1 cellular context compared by ENCODE assay signal in the genomic region with DNA sequence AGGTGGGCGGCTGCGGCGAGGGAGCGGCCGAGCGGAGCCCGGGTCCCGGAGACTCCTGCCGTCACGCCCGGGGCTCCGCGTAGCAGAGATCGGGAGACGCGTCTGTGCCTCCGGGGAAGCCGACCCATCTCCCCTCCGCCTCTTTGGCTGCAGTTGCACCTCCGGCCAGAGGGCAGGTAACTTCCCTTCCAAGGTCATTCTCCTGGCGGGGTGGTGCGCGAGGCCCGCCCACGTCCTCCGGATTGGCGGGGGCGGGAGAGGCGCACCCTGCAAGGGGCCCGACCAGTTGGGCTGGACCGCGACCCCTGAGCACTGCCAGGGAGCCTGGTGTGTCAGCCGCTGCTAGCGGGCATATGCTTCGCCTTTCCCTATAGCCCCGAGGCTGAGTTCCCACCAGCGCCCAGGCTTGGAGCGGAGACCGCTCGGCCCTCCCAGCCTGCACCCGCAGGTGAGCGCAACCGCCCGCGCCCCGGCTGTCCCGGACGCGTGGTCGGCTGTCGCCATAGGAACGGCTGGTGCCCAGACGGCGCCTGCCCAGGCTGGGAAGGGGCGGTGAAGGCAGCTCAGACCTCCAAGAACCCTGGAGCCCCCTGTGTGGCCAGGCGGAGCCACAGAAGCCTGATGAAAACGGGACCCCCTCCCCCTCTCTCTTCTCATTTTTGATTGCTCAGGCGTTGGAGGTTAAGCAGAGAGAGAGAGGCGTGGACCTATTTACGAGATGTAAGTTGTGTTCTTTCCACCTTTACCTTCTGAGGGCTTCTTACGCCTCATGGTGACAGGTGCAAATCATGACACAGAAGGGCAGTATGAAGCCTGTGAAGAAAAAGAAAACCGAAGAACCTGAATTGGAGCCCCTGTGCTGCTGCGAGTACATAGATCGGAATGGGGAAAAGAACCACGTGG.
A peak's percentile ranks its signal among the peaks of the same experiment; 100 is the strongest.
TF ChIP-seq lines count a peak whose summit lies in the region.

No MANE protein-coding gene starts in this region.

TF ChIP-seq in HEK293, 187 proteins besides CTCF, POLR2A, EP300 and RAD21 (continued from another document):
- TF ChIP-seq ZNF692 (tag by site-specific recombination; IDR thresholded peaks at IDR 0.05) (no peak), ZNF549 (tag by site-specific recombination; IDR thresholded peaks at IDR 0.05) (no peak), ZFHX2 (tag by site-specific recombination; conservative IDR thresholded peaks at IDR 0.05) (peak; percentile 88), WT1 (tag by site-specific recombination; IDR thresholded peaks at IDR 0.05) (no peak), ZNF184 (tag by site-specific recombination; IDR thresholded peaks at IDR 0.05) (no peak), ZNF449 (tag by site-specific recombination; IDR thresholded peaks at IDR 0.05) (peak; percentile 93), YY1 (tag by site-specific recombination; IDR thresholded peaks at IDR 0.05) (no peak), ZBTB48 (tag by site-specific recombination; IDR thresholded peaks at IDR 0.05) (peak; percentile 74), FEZF1 (tag by site-specific recombination; IDR thresholded peaks at IDR 0.05) (no peak), HOXC10 (CRISPR knock-in tag; IDR thresholded peaks at IDR 0.05) (no peak), ZNF596 (tag by site-specific recombination; IDR thresholded peaks at IDR 0.05) (no peak), ZNF266 (tag by site-specific recombination; IDR thresholded peaks at IDR 0.05; ENCODE audit: low read depth) (no peak), ZEB2 (tag by site-specific recombination; IDR thresholded peaks at IDR 0.05) (0 out of 2 replicates have a peak, but pooled peaks have one; percentile 55), SETDB1 (IDR thresholded peaks at IDR 0.05; ENCODE audit: insufficient read length, low read length) (no peak), ZNF777 (tag by site-specific recombination; IDR thresholded peaks at IDR 0.05; ENCODE audit: borderline replicate concordance) (0 out of 2 replicates have a peak, but pooled peaks have one; percentile 0), ZNF555 (tag by site-specific recombination; conservative IDR thresholded peaks at IDR 0.05) (no peak), BCL11B (tag by site-specific recombination; IDR thresholded peaks at IDR 0.05; ENCODE audit: low read depth) (no peak)
